Comparison of ENCODE assay signal across 22 cellular contexts in genomic region chr4:6480532-6481088, GRCh38. TPM values are rescaled to one million over a fixed set of nuclear protein-coding genes. Genes with fewer than 3 reads are reported as not detected.
A peak's percentile ranks its signal among the peaks of the same experiment; 100 is the strongest.
DNase-seq lines count a peak whose midpoint lies in the region; ATAC-seq, FAIRE-seq and TF ChIP-seq lines count a peak whose summit lies in the region.
"Had no signal": no experiment of that assay in that cellular context is flagged by ENCODE, and none has a peak within 500 bp of the region (broad histone marks: within the 10 kb centered on the region; RNA-seq: fewer than 3 reads in every experiment).

No MANE protein-coding gene starts in this region.

- H3K9me3 ChIP-seq in HepG2 (ENCODE audit: low read length) (no peaks in the 10 kb centered on the region), right lobe of liver (no peaks in the 10 kb centered on the region), RWPE2 (ENCODE audit: severe bottlenecking) (no peaks in the 10 kb centered on the region), uterus (no peaks in the 10 kb centered on the region)
- H3K9me3 ChIP-seq: Peyer's patch had no signal

- no peak for TF ChIP-seq RAD21 in HepG2 (CRISPR knock-in tag; IDR thresholded peaks at IDR 0.05)

- no peak for FAIRE-seq in HepG2 (lab: Jason Lieb, UNC)

- no peak for ATAC-seq in HepG2
- ATAC-seq in right lobe of liver = no peak
- ATAC-seq in RWPE2 (ENCODE audit: low read depth) = peak; percentile 73
- ATAC-seq in foreskin keratinocyte = peak; percentile 25
- no peak for ATAC-seq in natural killer cell
- ATAC-seq: GM23338 had no signal

- no peak for DNase-seq in HepG2 (ENCODE audit: low spot score)
- DNase-seq in right lobe of liver = no peak
- DNase-seq in RWPE2 (ENCODE audit: low spot score) = no peak
- peak in 1 of 2 donors; percentile 33 for DNase-seq in foreskin keratinocyte
- no peak for DNase-seq in AG08396 (ENCODE audit: low spot score)
- no peak for DNase-seq in natural killer cell
- DNase-seq in uterus = no peak
- no peak for DNase-seq in progenitor cell of endocrine pancreas (ENCODE audit: low spot score, unreplicated experiment)
- DNase-seq: AML-193; Calu3; CD4-positive, CD25-positive, alpha-beta regulatory T cell; DND-41; HFFc6; NCI-H1417; NCI-H1930; NCI-H2171; NCI-H774; Peyer's patch; SIG-M5 had no signal

- TF ChIP-seq CTCF in HepG2 (CRISPR knock-in tag; IDR thresholded peaks at IDR 0.05) (no peak), right lobe of liver (IDR thresholded peaks at IDR 0.05) (no peak), RWPE2 (IDR thresholded peaks at IDR 0.05; ENCODE audit: poor library complexity, severe bottlenecking) (no peak), foreskin keratinocyte (conservative IDR thresholded peaks at IDR 0.05) (no peak), natural killer cell (IDR thresholded peaks at IDR 0.05) (no peak), uterus (IDR thresholded peaks at IDR 0.05) (no peak), progenitor cell of endocrine pancreas (IDR thresholded peaks at IDR 0.05; ENCODE audit: unreplicated experiment) (no peak)

- POLR2A ChIA-PET in HepG2 (lab: Yijun Ruan, JAX) = no interaction called here

- H3K79me2 ChIP-seq in HepG2 (ENCODE audit: insufficient read depth, low read length) = no peaks in the 10 kb centered on the region

- H3K36me3 ChIP-seq in HepG2 (replicated peaks in 1 of 2; ENCODE audit: control insufficient read depth in 1 of 2, insufficient read depth in 2 of 2, low read length in 2 of 2) (no peaks in the 10 kb centered on the region), right lobe of liver (no peaks in the 10 kb centered on the region), RWPE2 (ENCODE audit: low read depth) (no peaks in the 10 kb centered on the region), uterus (no peaks in the 10 kb centered on the region)
- H3K36me3 ChIP-seq: Peyer's patch had no signal

- H3K4me3 Mint-ChIP-seq in natural killer cell = no peak overlapping the region
- no peak overlapping the region for H3K4me3 Mint-ChIP-seq in progenitor cell of endocrine pancreas (ENCODE audit: low read depth)
- H3K4me3 Mint-ChIP-seq: CD4-positive, CD25-positive, alpha-beta regulatory T cell; GM23338; HFFc6 had no signal

- in situ Hi-C loops in HepG2 (cut with HindIII; ENCODE audit: extremely low pct_ligation_motif_present, low pct_unique_long_range_greater_than_20kb) = no loop called here

- H3K9me3 Mint-ChIP-seq in natural killer cell (peaks cover 0 to under 1% of the 10 kb centered on the region in 2 donors), progenitor cell of endocrine pancreas (ENCODE audit: low read depth) (peaks cover 5% of the 10 kb centered on the region)

- intact Hi-C loops in HepG2 (cut with micrococcal nuclease; ENCODE audit: unreplicated experiment) (no loop called here), right lobe of liver (cut with DNase I) (no loop called here), natural killer cell (cut with micrococcal nuclease) (no loop called here), uterus (cut with DNase I; ENCODE audit: low total_unique reads) (no loop called here)

- no peak for TF ChIP-seq POLR2A in HepG2 (IDR thresholded peaks at IDR 0.05; ENCODE audit: insufficient read depth in 1 of 2, low read depth in 2 of 2, low read length in 2 of 2)
- TF ChIP-seq POLR2A in right lobe of liver (IDR thresholded peaks at IDR 0.05) = no peak
- TF ChIP-seq POLR2A in uterus (IDR thresholded peaks at IDR 0.05) = no peak

- H2AFZ ChIP-seq in HepG2 (ENCODE audit: low read length) = no peak overlapping the region
- H2AFZ ChIP-seq: GM23338 had no signal

- WGBS in HepG2 (ENCODE audit: low lambda C conversion rate) = 5% methylated on average over 4 of the region's 4 CpGs
- 44% methylated on average over 4 of the region's 4 CpGs for WGBS in right lobe of liver (ENCODE audit: insufficient coverage, low coverage, low lambda C conversion rate, missing lambda C conversion rate)

- H3K36me3 Mint-ChIP-seq in natural killer cell = peaks cover 2% of the 10 kb centered on the region
- H3K36me3 Mint-ChIP-seq in progenitor cell of endocrine pancreas (ENCODE audit: insufficient read depth) = no peaks in the 10 kb centered on the region
- H3K36me3 Mint-ChIP-seq: CD4-positive, CD25-positive, alpha-beta regulatory T cell had no signal

- H3K4me2 ChIP-seq in HepG2 (ENCODE audit: low read depth, low read length) = no peak overlapping the region
- H3K4me2 ChIP-seq: GM23338, KMS-11 had no signal

- CTCF ChIA-PET in HepG2 (lab: Yijun Ruan, JAX; ENCODE audit: low intra/inter-chr PET ratio, low total read pairs) = no interaction called here

- H3K4me3 ChIP-seq in HepG2 (replicated peaks in 1 of 3; ENCODE audit: insufficient read depth in 1 of 3, low read depth in 2 of 3, low read length in 3 of 3) (no peak overlapping the region), right lobe of liver (no peak overlapping the region), RWPE2 (ENCODE audit: severe bottlenecking) (no peak overlapping the region), uterus (no peak overlapping the region)
- H3K4me3 ChIP-seq: GM23338, Peyer's patch had no signal

- peaks cover 15 to 48% of the 10 kb centered on the region in 2 donors for H3K27me3 Mint-ChIP-seq in natural killer cell (ENCODE audit: low read depth in 2 of 2)
- peaks cover 36% of the 10 kb centered on the region for H3K27me3 Mint-ChIP-seq in progenitor cell of endocrine pancreas

- H3K4me1 Mint-ChIP-seq in natural killer cell (no peaks in the 10 kb centered on the region), progenitor cell of endocrine pancreas (ENCODE audit: low read depth) (no peaks in the 10 kb centered on the region)
- H3K4me1 Mint-ChIP-seq: CD4-positive, CD25-positive, alpha-beta regulatory T cell had no signal

- H3K27ac ChIP-seq in HepG2 (ENCODE audit: extremely low read length, insufficient read depth, low read length) (no peak overlapping the region), right lobe of liver (no peak overlapping the region), RWPE2 (ENCODE audit: poor library complexity, severe bottlenecking) (no peak overlapping the region), foreskin keratinocyte (no peak overlapping the region), uterus (no peak overlapping the region)
- H3K27ac ChIP-seq: KMS-11, Peyer's patch had no signal

- H4K20me1 ChIP-seq in HepG2 (ENCODE audit: insufficient read depth, low read length) = no peaks in the 10 kb centered on the region

- H3K27me3 ChIP-seq in HepG2 (ENCODE audit: control insufficient read depth in 1 of 2, insufficient read depth in 2 of 2, low read length in 2 of 2) (peaks cover 5 to 28% of the 10 kb centered on the region in 2 experiments; a peak in 3 of 5 replicates), right lobe of liver (no peaks in the 10 kb centered on the region), RWPE2 (ENCODE audit: insufficient read depth, poor library complexity, severe bottlenecking) (peaks cover 6% of the 10 kb centered on the region), foreskin keratinocyte (no peaks in the 10 kb centered on the region), uterus (no peaks in the 10 kb centered on the region)
- H3K27me3 ChIP-seq: Peyer's patch had no signal

- H3K4me1 ChIP-seq in HepG2 (ENCODE audit: insufficient read depth, low read length) (no peaks in the 10 kb centered on the region), right lobe of liver (no peaks in the 10 kb centered on the region), RWPE2 (ENCODE audit: insufficient read depth, poor library complexity, severe bottlenecking) (no peaks in the 10 kb centered on the region), foreskin keratinocyte (no peaks in the 10 kb centered on the region), uterus (no peaks in the 10 kb centered on the region)
- H3K4me1 ChIP-seq: Peyer's patch had no signal

- TF ChIP-seq EP300 in HepG2 (IDR thresholded peaks at IDR 0.05; ENCODE audit: low read depth in 2 of 2, low read length in 2 of 2) (no peak), HepG2 (CRISPR knock-in tag; IDR thresholded peaks at IDR 0.05; ENCODE audit: borderline replicate concordance) (no peak)

- H3K9ac ChIP-seq in HepG2 (ENCODE audit: insufficient read depth, low read depth, low read length) = no peak overlapping the region
- H3K9ac ChIP-seq: KMS-11 had no signal

- BruUV-seq in HepG2 (replicated peaks; lab: Mats Ljungman, UMichigan) = no TSS peak

- no peak overlapping the region for H3K27ac Mint-ChIP-seq in natural killer cell
- H3K27ac Mint-ChIP-seq in progenitor cell of endocrine pancreas = no peak overlapping the region
- H3K27ac Mint-ChIP-seq: CD4-positive, CD25-positive, alpha-beta regulatory T cell; GM23338; HFFc6 had no signal

TF ChIP-seq in HepG2, 621 proteins besides CTCF, POLR2A, EP300 and RAD21:
- TF ChIP-seq MAFK (conservative IDR thresholded peaks at IDR 0.05 in 1 of 2, IDR thresholded peaks at IDR 0.05 in 1 of 2; ENCODE audit: low read length in 2 of 2) (peak; percentile 13 to 35; a peak in 1 of 4 replicates), RXRA (CRISPR knock-in tag; IDR thresholded peaks at IDR 0.05) (no peak)

RNA-seq across cellular contexts. Expression of gene PPP2R2C, which starts 8.2 kb away (rescaled TPM):
- total RNA-seq in HepG2 (2016; rRNA removed; fragmentation: Illumina TruSeq; extraction: Trizol) (0.60 and 1.2 TPM in 2 replicates), right lobe of liver (under 1 TPM in 2 of 6 experiments, not detected in 4; 0.12 to 0.27 TPM), foreskin keratinocyte (0.18 and 1.1 TPM in 2 replicates), natural killer cell (not detected), uterus (10 to 100 TPM in 3 of 4 donors, 1 to 10 TPM in 1; 2.9 to 49.1 (median 27.3) TPM), progenitor cell of endocrine pancreas (0.19 and 0.29 TPM in 2 replicates)
- 0.18 and 0.30 TPM in 2 replicates for total RNA-seq in HepG2 (2016; cell fraction: cytosol; rRNA removed; fragmentation: Illumina TruSeq; extraction: Trizol; ENCODE audit: low read depth)
- 0.69 and 1.1 TPM in 2 replicates for total RNA-seq in HepG2 (2016; cell fraction: insoluble cytoplasmic fraction; rRNA removed; fragmentation: Illumina TruSeq; extraction: Trizol)
- total RNA-seq in HepG2 (2016; cell fraction: membrane; rRNA removed; fragmentation: Illumina TruSeq; extraction: Trizol) = 0.83 and 1.1 TPM in 2 replicates
- 0.53 and 0.78 TPM in 2 replicates for total RNA-seq in HepG2 (2016; cell fraction: nucleus; rRNA removed; fragmentation: Illumina TruSeq; extraction: Trizol)
- polyA plus RNA-seq in HepG2 (2011; rRNA removed) (7.0 and 8.6 TPM in 2 replicates), foreskin keratinocyte (0.10 and 0.54 TPM in 2 replicates)
- 7.1 and 8.6 TPM in 2 replicates for polyA plus RNA-seq in HepG2 (2011; cell fraction: cytosol; rRNA removed)
- 5.4 and 5.9 TPM in 2 replicates for polyA plus RNA-seq in HepG2 (2011; cell fraction: nucleus; rRNA removed)
- polyA plus RNA-seq in HepG2 (2012) = 2.1 and 2.2 TPM in 2 replicates
- polyA plus RNA-seq in HepG2 (2016; cell fraction: cytosol; fragmentation: Illumina TruSeq; extraction: Trizol; ENCODE audit: low read depth) = 0.25 and 0.43 TPM in 2 replicates
- 2.3 TPM in 2 replicates for polyA plus RNA-seq in HepG2 (2016; cell fraction: insoluble cytoplasmic fraction; fragmentation: Illumina TruSeq; extraction: Trizol; ENCODE audit: low read depth)
- 0.92 and 1.3 TPM in 2 replicates for polyA plus RNA-seq in HepG2 (2016; cell fraction: membrane; fragmentation: Illumina TruSeq; extraction: Trizol; ENCODE audit: low read depth)
- polyA plus RNA-seq in HepG2 (2016; cell fraction: nucleus; fragmentation: Illumina TruSeq; extraction: Trizol; ENCODE audit: insufficient read depth, low read depth) = 2.0 and 2.3 TPM in 2 replicates
- polyA minus RNA-seq in HepG2 (2011; rRNA and poly(A)+ RNA removed; ENCODE audit: low replicate concordance) = 0.07 and 17.8 TPM in 2 replicates
- 3.9 and 5.6 TPM in 2 replicates for polyA minus RNA-seq in HepG2 (2011; cell fraction: cytosol; rRNA and poly(A)+ RNA removed)
- polyA minus RNA-seq in HepG2 (2011; cell fraction: nucleus; rRNA and poly(A)+ RNA removed) = 6.0 and 6.7 TPM in 2 replicates
- total RNA-seq: A673; CD4-positive, CD25-positive, alpha-beta regulatory T cell had no signal
- polyA plus RNA-seq: CD4-positive, CD25-positive, alpha-beta regulatory T cell had no signal

Comparison
In these comparisons a context has a peak if more than half of its experiments do, and no peak if none do; other contexts are left out.
1. ATAC-seq: peak in RWPE2 (single experiment) and foreskin keratinocyte (single experiment); none in HepG2 (single experiment), right lobe of liver (0 of 4) and natural killer cell (0 of 3).